9 cellular contexts compared by ENCODE assay signal in the genomic region with DNA sequence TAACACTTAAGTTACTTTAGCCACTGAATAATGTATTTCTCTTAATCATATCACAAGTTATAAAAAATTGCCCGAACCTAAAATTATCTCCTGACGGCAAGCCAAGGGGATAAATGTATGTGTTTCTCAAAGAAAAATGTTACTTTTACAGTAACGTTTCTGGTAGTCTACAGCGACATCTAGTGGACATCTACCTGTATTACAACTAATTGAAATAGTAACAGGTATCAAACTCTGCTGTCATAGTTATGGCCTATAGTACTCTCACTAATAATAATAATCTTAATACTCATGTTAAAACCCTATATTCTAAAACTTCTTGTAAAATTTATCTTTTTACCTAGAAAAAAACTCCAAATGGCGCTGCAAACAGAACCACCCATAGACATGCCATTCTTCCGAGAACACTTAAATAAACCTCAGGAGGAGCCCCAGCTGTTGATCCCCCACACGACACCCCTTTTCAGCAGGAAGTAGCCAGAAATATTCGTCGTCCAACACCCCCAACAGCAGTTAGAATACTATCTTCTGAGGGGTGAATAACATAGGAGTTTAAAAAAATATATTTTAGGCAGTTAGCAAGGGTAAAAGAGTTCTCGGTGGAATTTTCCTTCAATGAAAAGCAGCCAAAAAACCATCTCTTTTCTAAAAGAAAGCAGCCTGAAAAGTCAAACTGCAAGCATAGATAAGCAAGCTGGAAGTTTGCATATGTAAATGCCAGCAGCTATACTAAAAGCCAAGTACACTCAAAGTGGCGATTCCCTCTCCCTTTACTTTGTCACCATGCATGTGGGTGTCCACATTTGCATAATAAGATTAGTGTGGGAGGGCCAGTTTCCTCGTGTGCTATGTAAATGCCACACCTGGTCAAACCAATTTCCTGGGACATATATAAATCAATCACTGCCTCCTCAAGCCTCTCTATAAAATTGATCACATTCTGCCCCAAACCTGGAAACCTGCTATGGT. TPM values are rescaled to one million over a fixed set of nuclear protein-coding genes. Genes with fewer than 3 reads are reported as not detected.
DNase-seq lines count a peak whose midpoint lies in the region; ATAC-seq and TF ChIP-seq lines count a peak whose summit lies in the region.
"Had no signal": no experiment of that assay in that cellular context is flagged by ENCODE, and none has a peak within 500 bp of the region (broad histone marks: within the 10 kb centered on the region; RNA-seq: fewer than 3 reads in every experiment).

No MANE protein-coding gene starts in this region.

- H3K4me3 ChIP-seq in heart left ventricle (no peak overlapping the region), fibroblast of lung (replicated peaks in 1 of 4; ENCODE audit: control extremely low read depth in 1 of 4, insufficient read depth in 1 of 4, low read depth in 3 of 4, low read length in 4 of 4) (no peak overlapping the region), testis (no peak overlapping the region)
- H3K4me3 ChIP-seq: skin epidermis had no signal

- intact Hi-C loops in heart left ventricle (cut with DNase I) (loop anchor here in 2 of 10 donors (10.0 kb wide), 2 partner anchors 301 to 1611 kb away; no protein-coding TSS in a partner anchor), left ventricle myocardium superior (cut with micrococcal nuclease) (no loop called here), testis (cut with DNase I; ENCODE audit: low total_unique reads) (loop anchor here (10.0 kb wide), 1 partner anchor 441 kb away; no protein-coding TSS in a partner anchor)

- no peak overlapping the region for H3K4me2 ChIP-seq in fibroblast of lung (ENCODE audit: extremely low read depth, insufficient read depth, low read length)

- H3K9me3 ChIP-seq in heart left ventricle: peaks cover 0 to 6% (median 0%) of the 10 kb centered on the region in 12 donors
- no peaks in the 10 kb centered on the region for H3K9me3 ChIP-seq in fibroblast of lung (ENCODE audit: control insufficient read depth, insufficient read depth, low read depth, low read length)
- H3K9me3 ChIP-seq in testis: no peaks in the 10 kb centered on the region

- no peak overlapping the region for H3K9ac ChIP-seq in fibroblast of lung (ENCODE audit: insufficient read depth, low read length)

- H3K27me3 ChIP-seq in heart left ventricle (peaks cover 0 to 5% (median 0%) of the 10 kb centered on the region in 9 donors), fibroblast of lung (ENCODE audit: control insufficient read depth, insufficient read depth, low read length) (no peaks in the 10 kb centered on the region), testis (no peaks in the 10 kb centered on the region)

- DNase-seq in heart left ventricle: no peak
- DNase-seq in left ventricle myocardium superior: no peak
- DNase-seq in NCI-H526 (lab: John Stamatoyannopoulos, UW): peak; percentile 74 to 83
- DNase-seq in fibroblast of lung (ENCODE audit: low read depth in 2 of 2): no peak
- no peak for DNase-seq in testis
- no peak for DNase-seq in stimulated activated CD4-positive, alpha-beta T cell treated with anti-CD3 and anti-CD28 coated beads, Interleukin-15, amount 100 ng/mL, for 24 hours
- DNase-seq in H4 (ENCODE audit: low spot score): no peak

- no peaks in the 10 kb centered on the region for H3K79me2 ChIP-seq in fibroblast of lung (ENCODE audit: control insufficient read depth, insufficient read depth, low read length)

- H3K36me3 ChIP-seq in heart left ventricle (no peaks in the 10 kb centered on the region), fibroblast of lung (ENCODE audit: control insufficient read depth, insufficient read depth, low read length) (no peaks in the 10 kb centered on the region), testis (ENCODE audit: low read depth, missing control alignments) (no peaks in the 10 kb centered on the region)

- no peak for ATAC-seq in heart left ventricle
- no peak for ATAC-seq in left ventricle myocardium superior
- ATAC-seq in GM18505 (IDR thresholded peaks at IDR 0.05; ENCODE audit: unreplicated experiment): no peak

- no peaks in the 10 kb centered on the region for H3K4me1 ChIP-seq in heart left ventricle
- no peaks in the 10 kb centered on the region for H3K4me1 ChIP-seq in fibroblast of lung (ENCODE audit: control insufficient read depth, extremely low read depth, insufficient read depth, low read length)
- no peaks in the 10 kb centered on the region for H3K4me1 ChIP-seq in testis

- H3K27ac ChIP-seq in heart left ventricle: no peak overlapping the region
- no peak overlapping the region for H3K27ac ChIP-seq in fibroblast of lung (ENCODE audit: insufficient read depth, low read length)
- no peak overlapping the region for H3K27ac ChIP-seq in testis
- H3K27ac ChIP-seq: skin epidermis had no signal

- TF ChIP-seq POLR2A in heart left ventricle (IDR thresholded peaks at IDR 0.05) (no peak), testis (IDR thresholded peaks at IDR 0.05) (no peak), GM18505 (IDR thresholded peaks at IDR 0.05; ENCODE audit: borderline replicate concordance, extremely low read depth, insufficient read depth, insufficient read length) (no peak)

- peak; percentile 67 to 94 (median 86) for TF ChIP-seq CTCF in heart left ventricle (IDR thresholded peaks at IDR 0.05)
- TF ChIP-seq CTCF in fibroblast of lung (conservative IDR thresholded peaks at IDR 0.05 in 1 of 2, IDR thresholded peaks at IDR 0.05 in 1 of 2; ENCODE audit: low read depth in 1 of 2, low read length in 2 of 2): peak; percentile 30 to 47
- TF ChIP-seq CTCF in testis (IDR thresholded peaks at IDR 0.05): peak; percentile 44 to 89 (median 63)

- 20 to 24% (median 22%) methylated on average over 12 of the region's 12 CpGs for WGBS in heart left ventricle, 4 donors
- 19 to 20% methylated on average over 12 of the region's 12 CpGs for WGBS in testis, 2 donors

- H4K20me1 ChIP-seq in fibroblast of lung (ENCODE audit: control insufficient read depth, extremely low read depth, insufficient read depth, low read length): no peaks in the 10 kb centered on the region

- H2AFZ ChIP-seq in fibroblast of lung (ENCODE audit: low read length): no peak overlapping the region

RNA-seq across cellular contexts. Expression of a gene that starts 40.5 kb away (rescaled TPM):
- 1 to 10 TPM; 1.2 to 4.0 (median 1.8) TPM for total RNA-seq in heart left ventricle
- polyA plus RNA-seq in heart left ventricle: 1 to 10 TPM in 1 of 2 donors, under 1 TPM in 1; 0.91 to 1.4 TPM
- total RNA-seq in left ventricle myocardium superior: 1.1 TPM
- 1.0 and 1.7 TPM in 2 replicates for total RNA-seq in fibroblast of lung
- 1.6 and 2.5 TPM in 2 replicates for polyA plus RNA-seq in fibroblast of lung
- polyA plus RNA-seq in fibroblast of lung (2012): 0.80 and 1.8 TPM in 2 replicates
- polyA minus RNA-seq in fibroblast of lung (ENCODE audit: low replicate concordance): 2.1 and 2.7 TPM in 2 replicates
- total RNA-seq in testis: 1 to 10 TPM; 5.6 to 9.4 TPM
- polyA plus RNA-seq in testis (ENCODE audit: insufficient read depth, low read depth, low replicate concordance): 2.4 TPM
- 2.5 and 5.4 TPM in 2 replicates for total RNA-seq in H4 (2014; rRNA removed; shearing (Covaris generic))

Comparison
In these comparisons a context has a peak if more than half of its experiments do, and no peak if none do; other contexts are left out.
1. DNase-seq: peak in NCI-H526 (2 of 2); none in heart left ventricle (0 of 5), left ventricle myocardium superior (single experiment), fibroblast of lung (0 of 2), testis (single experiment), stimulated activated CD4-positive, alpha-beta T cell treated with anti-CD3 and anti-CD28 coated beads, Interleukin-15, amount 100 ng/mL, for 24 hours (single experiment) and H4 (single experiment).
2. Peak in every context shown above with its lines, with median percentiles within 50 percentile points of each other: CTCF ChIP-seq.